Comparison of ENCODE assay signal across 8 cellular contexts in genomic region chr2:86790134-86790827, GRCh38. TPM values are rescaled to one million over a fixed set of nuclear protein-coding genes. Genes with fewer than 3 reads are reported as not detected.
DNase-seq lines count a peak whose midpoint lies in the region; ATAC-seq and TF ChIP-seq lines count a peak whose summit lies in the region.

No MANE protein-coding gene starts in this region.

- POLR2A ChIA-PET in activated CD8-positive, alpha-beta T cell treated with anti-CD3 and anti-CD28 coated beads for 36 hours (lab: Charles Lee) = interaction anchor here (1.0 to 8.5 kb wide), 10 partner anchors 8 to 44 kb away, joined by 3 to 156 read pairs (median 8); no protein-coding TSS in a partner anchor

- H3K9me3 Mint-ChIP-seq in T-helper 1 cell treated with Interleukin-12 subunit alpha and Interleukin-12 subunit beta and Interleukin-4 antibody, amounts not matched to agents 30 μg/mL and 1 μg/mL, for 36 hours = peaks cover 4% of the 10 kb centered on the region
- peaks cover 4% of the 10 kb centered on the region for H3K9me3 Mint-ChIP-seq in activated CD8-positive, alpha-beta T cell treated with anti-CD3 and anti-CD28 coated beads for 36 hours

- no peaks in the 10 kb centered on the region for H3K9me3 ChIP-seq in iPS-15b (ENCODE audit: control insufficient read depth, insufficient read depth, low read length)

- TF ChIP-seq CTCF in activated CD8-positive, alpha-beta T cell treated with anti-CD3 and anti-CD28 coated beads for 36 hours (IDR thresholded peaks at IDR 0.05) = no peak

- H3K4me3 ChIP-seq in iPS-15b (ENCODE audit: low read depth, low read length) = peak overlapping the region; percentile 43

- DNase-seq in T-helper 1 cell (no peak), sciatic nerve (ENCODE audit: low spot score) (no peak), glomerular visceral epithelial cell (ENCODE audit: extremely low spot score) (no peak), NCI-H1105 treated with DMSO at 0.1 percent for 48 hours (lab: John Stamatoyannopoulos, UW) (no peak)
- peak; percentile 49 for DNase-seq in activated CD8-positive, alpha-beta T cell treated with anti-CD3 and anti-CD28 coated beads for 36 hours
- peak; percentile 56 for DNase-seq in stimulated activated CD8-positive, alpha-beta memory T cell treated with anti-CD3 and anti-CD28 coated beads, Interleukin-4, amount 100 ng/mL, for 48 hours

- peaks cover 78% of the 10 kb centered on the region for H3K27me3 ChIP-seq in iPS-15b (ENCODE audit: control insufficient read depth, insufficient read depth, low read length)

- no peaks in the 10 kb centered on the region for H3K36me3 ChIP-seq in iPS-15b (ENCODE audit: control insufficient read depth, insufficient read depth, low read length)

- peaks cover 39% of the 10 kb centered on the region for H3K4me1 Mint-ChIP-seq in T-helper 1 cell treated with Interleukin-12 subunit alpha and Interleukin-12 subunit beta and Interleukin-4 antibody, amounts not matched to agents 30 μg/mL and 1 μg/mL, for 36 hours (ENCODE audit: low read depth)
- peaks cover 48% of the 10 kb centered on the region for H3K4me1 Mint-ChIP-seq in activated CD8-positive, alpha-beta T cell treated with anti-CD3 and anti-CD28 coated beads for 36 hours (ENCODE audit: low read depth)

- H3K9ac ChIP-seq in iPS-15b (ENCODE audit: low read depth, low read length) = no peak overlapping the region

- peaks cover 77% of the 10 kb centered on the region for H3K27me3 Mint-ChIP-seq in T-helper 1 cell treated with Interleukin-12 subunit alpha and Interleukin-12 subunit beta and Interleukin-4 antibody, amounts not matched to agents 30 μg/mL and 1 μg/mL, for 36 hours (ENCODE audit: low read depth)
- H3K27me3 Mint-ChIP-seq in activated CD8-positive, alpha-beta T cell treated with anti-CD3 and anti-CD28 coated beads for 36 hours = no peaks in the 10 kb centered on the region

- intact Hi-C loops in activated CD8-positive, alpha-beta T cell treated with anti-CD3 and anti-CD28 coated beads for 36 hours (cut with micrococcal nuclease) = loop anchor here (2.0 kb wide), 1 partner anchor 35 kb away; no protein-coding TSS in a partner anchor
- intact Hi-C loops in sciatic nerve (cut with DNase I) = no loop called here

- H3K36me3 Mint-ChIP-seq in T-helper 1 cell treated with Interleukin-12 subunit alpha and Interleukin-12 subunit beta and Interleukin-4 antibody, amounts not matched to agents 30 μg/mL and 1 μg/mL, for 36 hours (ENCODE audit: low read depth) = peaks cover 6% of the 10 kb centered on the region
- H3K36me3 Mint-ChIP-seq in activated CD8-positive, alpha-beta T cell treated with anti-CD3 and anti-CD28 coated beads for 36 hours (ENCODE audit: low read depth) = peaks cover 69% of the 10 kb centered on the region

- peak overlapping the region; percentile 69 for H3K4me3 Mint-ChIP-seq in T-helper 1 cell treated with Interleukin-12 subunit alpha and Interleukin-12 subunit beta and Interleukin-4 antibody, amounts not matched to agents 30 μg/mL and 1 μg/mL, for 36 hours
- H3K4me3 Mint-ChIP-seq in activated CD8-positive, alpha-beta T cell treated with anti-CD3 and anti-CD28 coated beads for 36 hours = peak overlapping the region; percentile 96

- H3K4me1 ChIP-seq in iPS-15b (ENCODE audit: control insufficient read depth, insufficient read depth, low read length) = no peaks in the 10 kb centered on the region

- no peak for ATAC-seq in activated CD8-positive, alpha-beta T cell treated with anti-CD3 and anti-CD28 coated beads for 36 hours
- no peak for ATAC-seq in sciatic nerve

- no peak overlapping the region for H3K27ac Mint-ChIP-seq in T-helper 1 cell treated with Interleukin-12 subunit alpha and Interleukin-12 subunit beta and Interleukin-4 antibody, amounts not matched to agents 30 μg/mL and 1 μg/mL, for 36 hours
- peak overlapping the region; percentile 100 for H3K27ac Mint-ChIP-seq in activated CD8-positive, alpha-beta T cell treated with anti-CD3 and anti-CD28 coated beads for 36 hours

- CTCF ChIA-PET in activated CD8-positive, alpha-beta T cell treated with anti-CD3 and anti-CD28 coated beads for 36 hours (lab: Charles Lee) = interaction anchor here (1.9 to 4.1 kb wide), 3 partner anchors 15 to 25 kb away, joined by 6 to 37 read pairs (median 19); no protein-coding TSS in a partner anchor

RNA-seq across cellular contexts. Expression of gene CD8A, which starts 0.4 kb away (rescaled TPM):
- 100 to 1,000 TPM; 419 to 432 TPM for total RNA-seq in activated CD8-positive, alpha-beta T cell treated with anti-CD3 and anti-CD28 coated beads for 36 hours
- total RNA-seq in sciatic nerve = 2.6 TPM

Comparison
In these comparisons a context has a peak if more than half of its experiments do, and no peak if none do; other contexts are left out.
1. DNase-seq: peak in activated CD8-positive, alpha-beta T cell treated with anti-CD3 and anti-CD28 coated beads for 36 hours (single experiment) and stimulated activated CD8-positive, alpha-beta memory T cell treated with anti-CD3 and anti-CD28 coated beads, Interleukin-4, amount 100 ng/mL, for 48 hours (single experiment); none in T-helper 1 cell (0 of 5), sciatic nerve (single experiment), glomerular visceral epithelial cell (single experiment) and NCI-H1105 treated with DMSO at 0.1 percent for 48 hours (single experiment).
2. RNA of gene CD8A, which starts 0.4 kb away (total RNA-seq): 419 to 432 TPM in activated CD8-positive, alpha-beta T cell treated with anti-CD3 and anti-CD28 coated beads for 36 hours; 2.6 TPM in sciatic nerve (single experiment); every median in the first group is over 100 times any median in the second.